In the genomic region with DNA sequence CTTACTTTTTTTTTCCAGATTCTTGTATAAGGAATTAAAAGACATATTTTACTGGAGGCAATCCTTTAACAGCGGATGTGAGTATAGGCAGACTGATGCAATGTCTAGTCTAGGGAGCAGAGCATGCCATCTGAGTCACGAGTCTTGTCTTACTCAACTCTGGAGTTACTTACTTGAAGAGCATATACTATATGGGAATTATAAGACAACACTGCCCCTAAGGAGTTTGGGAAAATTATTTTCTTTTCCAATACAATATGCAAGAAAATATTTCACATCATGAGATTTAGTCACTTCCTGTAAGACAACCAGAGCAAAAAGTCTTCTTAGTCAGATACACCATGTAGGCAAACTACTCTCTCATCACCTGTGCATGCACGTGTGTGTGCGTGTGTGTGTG, we compare ENCODE assay signal across 16 cellular contexts.
DNase-seq lines count a peak whose midpoint lies in the region; ATAC-seq and TF ChIP-seq lines count a peak whose summit lies in the region.
"Had no signal": no experiment of that assay in that cellular context is flagged by ENCODE, and none has a peak within 500 bp of the region (broad histone marks: within the 10 kb centered on the region; RNA-seq: fewer than 3 reads in every experiment).

No MANE protein-coding gene starts in this region.

- no peak for TF ChIP-seq RAD21 in SK-N-SH (IDR thresholded peaks at IDR 0.05; ENCODE audit: low read length)

- H2AFZ ChIP-seq in SK-N-SH (ENCODE audit: low read depth) (no peak overlapping the region), MM.1S (ENCODE audit: low read length) (no peak overlapping the region)

- H3K79me2 ChIP-seq in SK-N-SH (ENCODE audit: insufficient read depth) (no peaks in the 10 kb centered on the region), MM.1S (ENCODE audit: low read length) (no peaks in the 10 kb centered on the region)

- H3K27me3 ChIP-seq in SK-N-SH (ENCODE audit: insufficient read depth): no peaks in the 10 kb centered on the region
- no peaks in the 10 kb centered on the region for H3K27me3 ChIP-seq in MM.1S (replicated peaks; ENCODE audit: insufficient read depth, low read length)
- H3K27me3 ChIP-seq in thyroid gland: no peaks in the 10 kb centered on the region
- H3K27me3 ChIP-seq in body of pancreas: no peaks in the 10 kb centered on the region
- H3K27me3 ChIP-seq: esophagus muscularis mucosa, right lobe of liver had no signal

- H3K9me2 ChIP-seq in SK-N-SH (no peaks in the 10 kb centered on the region), MM.1S (replicated peaks; ENCODE audit: insufficient read depth, low read length) (no peaks in the 10 kb centered on the region)

- peak; percentile 33 for DNase-seq in NOMO-1 treated with DMSO at 0.1 percent for 48 hours (lab: John Stamatoyannopoulos, UW; ENCODE audit: unreplicated experiment)
- no peak for DNase-seq in NOMO-1 treated with dmso at 0.1 percent for 144 hours (lab: John Stamatoyannopoulos, UW; ENCODE audit: unreplicated experiment)
- no peak for DNase-seq in SK-N-SH
- DNase-seq in fibroblast of pulmonary artery (ENCODE audit: low read depth): peak; percentile 92
- DNase-seq in GOT3 (lab: John Stamatoyannopoulos, UW): no peak
- no peak for DNase-seq in MM.1S
- DNase-seq in thyroid gland: no peak
- no peak for DNase-seq in body of pancreas
- DNase-seq: activated B cell treated with CpG ODN at 0.5 μM for 24 hours; activated T-cell treated with anti-CD3 and anti-CD28 coated beads for 4 hours; DND-41; kidney glomerular epithelial cell; naive thymus-derived CD4-positive, alpha-beta T cell; NCI-H345; right lobe of liver had no signal

- H3K4me1 ChIP-seq in SK-N-SH (ENCODE audit: control insufficient read depth in 1 of 2, insufficient read depth in 2 of 2, low read depth in 1 of 2, low read length in 1 of 2) (no peaks in the 10 kb centered on the region), MM.1S (ENCODE audit: low read length) (no peaks in the 10 kb centered on the region), thyroid gland (no peaks in the 10 kb centered on the region), body of pancreas (no peaks in the 10 kb centered on the region)
- H3K4me1 ChIP-seq: esophagus muscularis mucosa, right lobe of liver had no signal

- H3K9ac ChIP-seq in SK-N-SH (no peak overlapping the region), MM.1S (ENCODE audit: low read length) (no peak overlapping the region)

- H3K27ac ChIP-seq in SK-N-SH (ENCODE audit: low read depth in 2 of 2, low read length in 1 of 2) (peak overlapping the region in 1 of 2 experiments; percentile 77; a peak in 3 of 4 replicates), MM.1S (ENCODE audit: low read length) (no peak overlapping the region), thyroid gland (no peak overlapping the region), body of pancreas (no peak overlapping the region)
- H3K27ac ChIP-seq: esophagus muscularis mucosa, right lobe of liver had no signal

- 25% methylated on average over 4 of the region's 4 CpGs for WGBS in SK-N-SH (ENCODE audit: low lambda C conversion rate)
- WGBS in thyroid gland, 2 donors: 73 to 74% methylated on average over 4 of the region's 4 CpGs
- WGBS in body of pancreas, 2 donors: 52 to 63% methylated on average over 4 of the region's 4 CpGs

- TF ChIP-seq POLR2A in thyroid gland (IDR thresholded peaks at IDR 0.05): no peak
- TF ChIP-seq POLR2A in body of pancreas (IDR thresholded peaks at IDR 0.05): no peak

- CTCF ChIA-PET in SK-N-SH (lab: Yijun Ruan, JAX): no interaction called here

- intact Hi-C loops in thyroid gland (cut with DNase I): no loop called here
- intact Hi-C loops in body of pancreas (cut with DNase I): no loop called here

- no peak overlapping the region for H3K4me3 ChIP-seq in SK-N-SH (ENCODE audit: low read depth in 2 of 2, low read length in 1 of 2)
- H3K4me3 ChIP-seq in fibroblast of pulmonary artery (replicated peaks; ENCODE audit: low read depth, low read length): no peak overlapping the region
- no peak overlapping the region for H3K4me3 ChIP-seq in MM.1S (ENCODE audit: low read length)
- no peak overlapping the region for H3K4me3 ChIP-seq in thyroid gland (replicated peaks in 1 of 3)
- no peak overlapping the region for H3K4me3 ChIP-seq in body of pancreas
- H3K4me3 ChIP-seq: esophagus muscularis mucosa, right lobe of liver had no signal

- TF ChIP-seq CTCF in SK-N-SH (IDR thresholded peaks at IDR 0.05) (peak; percentile 18; the same call in 1 of the 2 replicates), fibroblast of pulmonary artery (IDR thresholded peaks at IDR 0.05; ENCODE audit: low read length, missing control alignments) (no peak), MM.1S (IDR thresholded peaks at IDR 0.05; ENCODE audit: low read length) (no peak), thyroid gland (IDR thresholded peaks at IDR 0.05) (no peak), body of pancreas (IDR thresholded peaks at IDR 0.05) (no peak)

- no peak for TF ChIP-seq EP300 in SK-N-SH (IDR thresholded peaks at IDR 0.05; ENCODE audit: borderline replicate concordance in 1 of 2, low read depth in 1 of 2, low read length in 1 of 2)

- H4K20me1 ChIP-seq in SK-N-SH (ENCODE audit: insufficient read depth) (no peaks in the 10 kb centered on the region), MM.1S (ENCODE audit: insufficient read depth, low read length) (no peaks in the 10 kb centered on the region)

- H3K4me2 ChIP-seq in SK-N-SH: no peak overlapping the region
- no peak overlapping the region for H3K4me2 ChIP-seq in MM.1S (ENCODE audit: low read depth, low read length)

- H3K36me3 ChIP-seq in SK-N-SH (replicated peaks in 1 of 2; ENCODE audit: control insufficient read depth in 1 of 2, insufficient read depth in 2 of 2, low read length in 1 of 2) (no peaks in the 10 kb centered on the region), MM.1S (replicated peaks; ENCODE audit: insufficient read depth, low read length) (no peaks in the 10 kb centered on the region), thyroid gland (no peaks in the 10 kb centered on the region), body of pancreas (replicated peaks in 1 of 2; ENCODE audit: insufficient read depth in 1 of 2, low read depth in 2 of 2) (no peaks in the 10 kb centered on the region)
- H3K36me3 ChIP-seq: esophagus muscularis mucosa, right lobe of liver had no signal

- H3F3A ChIP-seq in SK-N-SH (replicated peaks; ENCODE audit: insufficient read depth) (no peaks in the 10 kb centered on the region), MM.1S (ENCODE audit: insufficient read depth, low read length) (no peaks in the 10 kb centered on the region)

- H3K9me3 ChIP-seq in SK-N-SH: no peaks in the 10 kb centered on the region
- H3K9me3 ChIP-seq in MM.1S (replicated peaks; ENCODE audit: insufficient read depth, low read length): no peaks in the 10 kb centered on the region
- H3K9me3 ChIP-seq in thyroid gland: no peaks in the 10 kb centered on the region
- no peaks in the 10 kb centered on the region for H3K9me3 ChIP-seq in body of pancreas
- H3K9me3 ChIP-seq: esophagus muscularis mucosa, right lobe of liver had no signal

- POLR2A ChIA-PET in SK-N-SH (lab: Yijun Ruan, JAX): no interaction called here

- ATAC-seq in body of pancreas: no peak
- ATAC-seq: naive thymus-derived CD4-positive, alpha-beta T cell; right lobe of liver had no signal

TF ChIP-seq in SK-N-SH, 30 proteins besides CTCF, POLR2A, EP300 and RAD21:
- TF ChIP-seq TAF1 (IDR thresholded peaks at IDR 0.05; ENCODE audit: borderline replicate concordance, low read depth, low read length): no peak
- TF ChIP-seq TCF12 (IDR thresholded peaks at IDR 0.05): peak; percentile 28; the same call in 1 of the 2 replicates
- no peak for TF ChIP-seq FOSL2 (IDR thresholded peaks at IDR 0.05; ENCODE audit: borderline replicate concordance, low read depth)
- TF ChIP-seq ELF1 (IDR thresholded peaks at IDR 0.05): no peak
- TF ChIP-seq SMC3 (IDR thresholded peaks at IDR 0.05; ENCODE audit: low read depth, low read length): no peak
- no peak for TF ChIP-seq PBX3 (IDR thresholded peaks at IDR 0.05)

Comparison
In these comparisons a context has a peak if more than half of its experiments do, and no peak if none do; other contexts are left out.
1. DNase-seq: peak in NOMO-1 treated with DMSO at 0.1 percent for 48 hours (single experiment) and fibroblast of pulmonary artery (single experiment); none in NOMO-1 treated with dmso at 0.1 percent for 144 hours (single experiment), SK-N-SH (single experiment), GOT3 (single experiment), MM.1S (single experiment), thyroid gland (0 of 2) and body of pancreas (0 of 4).